In genomic region chr5:96927008-96927407, GRCh38 we compare ENCODE assay signal across 19 cellular contexts. TPM values are rescaled to one million over a fixed set of nuclear protein-coding genes. Genes with fewer than 3 reads are reported as not detected.
A peak's percentile ranks its signal among the peaks of the same experiment; 100 is the strongest.
DNase-seq lines count a peak whose midpoint lies in the region; ATAC-seq, FAIRE-seq and TF ChIP-seq lines count a peak whose summit lies in the region.
"Had no signal": no experiment of that assay in that cellular context is flagged by ENCODE, and none has a peak within 500 bp of the region (broad histone marks: within the 10 kb centered on the region; RNA-seq: fewer than 3 reads in every experiment).

No MANE protein-coding gene starts in this region.

- TF ChIP-seq CTCF in epithelial cell of esophagus (IDR thresholded peaks at IDR 0.05; ENCODE audit: insufficient read depth, low read depth, low read length, missing control alignments) (no peak), pancreas (IDR thresholded peaks at IDR 0.05) (no peak)

- DNase-seq in GM23248: peak; percentile 26
- peak; percentile 23 for DNase-seq in OCI-M1 (lab: John Stamatoyannopoulos, UW)
- DNase-seq in epithelial cell of esophagus (ENCODE audit: low read depth): peak; percentile 44
- no peak for DNase-seq in naive thymus-derived CD4-positive, alpha-beta T cell
- no peak for DNase-seq in pancreas
- DNase-seq in iPS-NIHi11 (ENCODE audit: low spot score): no peak
- no peak for DNase-seq in amygdala (lab: John Stamatoyannopoulos, UW)
- DNase-seq: AML-193, COR-L47, HFFc6, Kasumi-1, NCI-H1417 treated with DMSO at 0.1 percent for 48 hours, NCI-H2029, NCI-H2171 treated with DMSO at 0.1 percent for 48 hours, NCI-H774, PC-9 had no signal

- H3K79me2 ChIP-seq in GM23248 (ENCODE audit: insufficient read depth): no peaks in the 10 kb centered on the region

- CTCF ChIA-PET in naive thymus-derived CD4-positive, alpha-beta T cell (lab: Charles Lee): no interaction called here

- H3K4me1 ChIP-seq in GM23248 (ENCODE audit: insufficient read depth) (no peaks in the 10 kb centered on the region), pancreas (peaks cover 0 to 5% (median 3%) of the 10 kb centered on the region in 3 donors)
- peaks cover 1 to 46% of the 10 kb centered on the region in 2 donors for H3K4me1 ChIP-seq in naive thymus-derived CD4-positive, alpha-beta T cell (ENCODE audit: control insufficient read depth in 2 of 2, insufficient read depth in 2 of 2, low read length in 2 of 2)
- H3K4me1 ChIP-seq: SJSA1 had no signal

- H3K9ac ChIP-seq in GM23248: no peak overlapping the region

- H3K27ac ChIP-seq in GM23248: no peak overlapping the region
- H3K27ac ChIP-seq in naive thymus-derived CD4-positive, alpha-beta T cell (ENCODE audit: low read depth, low read length): no peak overlapping the region
- H3K27ac ChIP-seq in pancreas: no peak overlapping the region
- H3K27ac ChIP-seq: PC-9, SJSA1 had no signal

- H2AFZ ChIP-seq in GM23248: no peak overlapping the region
- H2AFZ ChIP-seq: GM23338, PC-9 had no signal

- peak overlapping the region in 5 of 9 donors; percentile 24 to 94 (median 86) for H3K27ac Mint-ChIP-seq in naive thymus-derived CD4-positive, alpha-beta T cell
- H3K27ac Mint-ChIP-seq: GM23338, HFFc6 had no signal

- no peaks in the 10 kb centered on the region for H4K20me1 ChIP-seq in GM23248 (ENCODE audit: insufficient read depth)

- H3K4me3 Mint-ChIP-seq in naive thymus-derived CD4-positive, alpha-beta T cell: no peak overlapping the region
- H3K4me3 Mint-ChIP-seq: GM23338, HFFc6 had no signal

- no peak for ATAC-seq in naive thymus-derived CD4-positive, alpha-beta T cell
- ATAC-seq in HG03280 (IDR thresholded peaks at IDR 0.05; ENCODE audit: unreplicated experiment) (no peak), pancreas (no peak)
- ATAC-seq: GM23338 had no signal

- no peaks in the 10 kb centered on the region for H3F3A ChIP-seq in GM23248 (ENCODE audit: insufficient read depth)

- H3K4me2 ChIP-seq in GM23248 (ENCODE audit: unreplicated experiment): no peak overlapping the region
- H3K4me2 ChIP-seq: GM23338, PC-9 had no signal

- POLR2A ChIA-PET in naive thymus-derived CD4-positive, alpha-beta T cell (lab: Charles Lee): interaction anchor here (0.7 to 1.5 kb wide), 4 partner anchors 12 to 55 kb away, joined by 3 to 4 read pairs (median 4); no protein-coding TSS in a partner anchor

- peaks cover 34 to 89% (median 75%) of the 10 kb centered on the region in 7 donors for H3K4me1 Mint-ChIP-seq in naive thymus-derived CD4-positive, alpha-beta T cell

- no peaks in the 10 kb centered on the region for H3K27me3 ChIP-seq in GM23248 (replicated peaks; ENCODE audit: insufficient read depth)
- H3K27me3 ChIP-seq in naive thymus-derived CD4-positive, alpha-beta T cell (ENCODE audit: control insufficient read depth in 2 of 2, insufficient read depth in 2 of 2, low read length in 2 of 2): no peaks in the 10 kb centered on the region
- H3K27me3 ChIP-seq in pancreas: no peaks in the 10 kb centered on the region
- H3K27me3 ChIP-seq: SJSA1 had no signal

- H3K9me3 ChIP-seq in GM23248 (ENCODE audit: low read depth) (no peaks in the 10 kb centered on the region), pancreas (no peaks in the 10 kb centered on the region)
- no peaks in the 10 kb centered on the region for H3K9me3 ChIP-seq in naive thymus-derived CD4-positive, alpha-beta T cell (ENCODE audit: control insufficient read depth in 2 of 3, low read length in 3 of 3)
- H3K9me3 ChIP-seq: SJSA1 had no signal

- no peaks in the 10 kb centered on the region for H3K9me3 Mint-ChIP-seq in naive thymus-derived CD4-positive, alpha-beta T cell
- H3K9me3 Mint-ChIP-seq: GM23338, HFFc6 had no signal

- H3K27me3 Mint-ChIP-seq in naive thymus-derived CD4-positive, alpha-beta T cell: no peaks in the 10 kb centered on the region

- FAIRE-seq in pancreas (lab: Jason Lieb, UNC): no peak

- intact Hi-C loops in naive thymus-derived CD4-positive, alpha-beta T cell (cut with micrococcal nuclease): no loop called here
- intact Hi-C loops in pancreas (cut with DNase I): no loop called here

- H3K36me3 Mint-ChIP-seq in naive thymus-derived CD4-positive, alpha-beta T cell: peaks cover 0 to 28% (median 9%) of the 10 kb centered on the region in 5 donors

- H3K9me2 ChIP-seq in GM23248 (ENCODE audit: insufficient read depth): no peaks in the 10 kb centered on the region

- no peak overlapping the region for H3K4me3 ChIP-seq in GM23248
- H3K4me3 ChIP-seq in epithelial cell of esophagus (ENCODE audit: low read length): no peak overlapping the region
- no peak overlapping the region for H3K4me3 ChIP-seq in naive thymus-derived CD4-positive, alpha-beta T cell (ENCODE audit: low read length)
- H3K4me3 ChIP-seq in pancreas: no peak overlapping the region
- H3K4me3 ChIP-seq: GM23338, PC-9, SJSA1 had no signal

- H3K36me3 ChIP-seq in GM23248 (ENCODE audit: low read depth) (no peaks in the 10 kb centered on the region), pancreas (no peaks in the 10 kb centered on the region)
- no peaks in the 10 kb centered on the region for H3K36me3 ChIP-seq in naive thymus-derived CD4-positive, alpha-beta T cell (ENCODE audit: control insufficient read depth in 2 of 3, insufficient read depth in 3 of 3, low read length in 3 of 3)
- H3K36me3 ChIP-seq: SJSA1 had no signal

- in situ Hi-C loops in GM23248 (cut with MboI): no loop called here

RNA-seq across cellular contexts. Expression of gene LNPEP, which starts 8.9 kb away (rescaled TPM):
- total RNA-seq in GM23248 (2014; rRNA removed; shearing (Covaris generic)): 20.1 and 30.1 TPM in 2 replicates
- polyA plus RNA-seq in GM23248 (2016; fragmentation: Nextera tagmentation; extraction: Ambion mirVana): 6.8 and 7.3 TPM in 2 replicates
- 100 to 1,000 TPM in 1 of 5 experiments, 10 to 100 TPM in 4; 82.4 to 109 (median 88.8) TPM for total RNA-seq in naive thymus-derived CD4-positive, alpha-beta T cell
- 10 to 100 TPM; 53.2 to 54.5 TPM for polyA plus RNA-seq in naive thymus-derived CD4-positive, alpha-beta T cell
- 10 to 100 TPM in 3 of 6 donors, 1 to 10 TPM in 3; 9.1 to 20.0 (median 12.4) TPM for total RNA-seq in pancreas
- polyA plus RNA-seq in pancreas: 1 to 10 TPM; 2.0 to 4.6 TPM

RNA-seq across cellular contexts. Expression of gene ERAP2, which starts 50.7 kb away (rescaled TPM):
- total RNA-seq in GM23248 (2014; rRNA removed; shearing (Covaris generic)): 0.38 and 1.8 TPM in 2 replicates
- polyA plus RNA-seq in GM23248 (2016; fragmentation: Nextera tagmentation; extraction: Ambion mirVana) (0.32 and 1.1 TPM in 2 replicates), pancreas (1 to 10 TPM in 1 of 2 donors, under 1 TPM in 1; 0.87 to 1.2 TPM)
- 100 to 1,000 TPM in 2 of 5 experiments, 10 to 100 TPM in 3; 42.5 to 158 (median 97.2) TPM for total RNA-seq in naive thymus-derived CD4-positive, alpha-beta T cell
- polyA plus RNA-seq in naive thymus-derived CD4-positive, alpha-beta T cell: 100 to 1,000 TPM in 1 of 2 donors, 10 to 100 TPM in 1; 11.1 to 161 TPM
- total RNA-seq in pancreas: 1 to 10 TPM in 4 of 6 donors, under 1 TPM in 2; 0.22 to 9.3 (median 2.5) TPM
- total RNA-seq: GM23338 had no signal

Comparison
In these comparisons a context has a peak if more than half of its experiments do, and no peak if none do; other contexts are left out.
1. DNase-seq: peak in GM23248 (single experiment), OCI-M1 (single experiment) and epithelial cell of esophagus (single experiment); none in naive thymus-derived CD4-positive, alpha-beta T cell (0 of 9), pancreas (0 of 6), iPS-NIHi11 (single experiment) and amygdala (0 of 56).
2. RNA of gene ERAP2, which starts 50.7 kb away (total RNA-seq): 42.5 to 158 TPM in naive thymus-derived CD4-positive, alpha-beta T cell; 0.22 to 9.3 TPM in pancreas and 0.38 to 1.8 TPM in GM23248; every median in the first group is over 4 times any median in the second.